9 cellular contexts compared by ENCODE assay signal in the genomic region with DNA sequence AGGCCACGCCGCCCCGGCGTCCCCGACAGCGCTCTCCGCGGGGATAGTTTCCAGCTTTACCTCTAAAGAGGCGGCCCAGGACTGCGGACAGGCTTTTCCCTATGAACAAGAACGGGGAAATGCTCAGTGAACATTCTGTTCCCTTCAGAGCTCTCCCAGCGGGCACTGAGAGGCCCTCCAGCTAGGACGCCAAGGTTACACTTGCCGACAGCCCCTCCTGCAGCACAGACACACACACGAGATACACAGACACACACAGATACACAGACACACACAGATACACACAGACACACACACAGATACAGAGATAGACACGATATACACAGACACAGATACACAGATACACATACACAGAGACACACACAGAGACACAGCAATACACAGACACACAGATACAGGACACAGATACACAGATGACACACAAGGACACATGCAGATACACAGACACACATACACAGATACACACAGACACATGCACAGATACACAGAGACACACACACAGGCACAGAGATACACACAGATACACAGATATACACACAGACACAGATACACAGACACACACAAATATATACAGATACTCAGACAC. TPM values are rescaled to one million over a fixed set of nuclear protein-coding genes. Genes with fewer than 3 reads are reported as not detected.
DNase-seq lines count a peak whose midpoint lies in the region; ATAC-seq and TF ChIP-seq lines count a peak whose summit lies in the region.
"Had no signal": no experiment of that assay in that cellular context is flagged by ENCODE, and none has a peak within 500 bp of the region (broad histone marks: within the 10 kb centered on the region; RNA-seq: fewer than 3 reads in every experiment).

No MANE protein-coding gene starts in this region.

- in situ Hi-C loops in G401 (cut with HindIII; ENCODE audit: low sequenced_read_pairs) = no loop called here

- H3K14ac ChIP-seq in H9 (ENCODE audit: insufficient read depth, low read length) = no peak overlapping the region

- no peaks in the 10 kb centered on the region for H3K79me1 ChIP-seq in H9 (ENCODE audit: insufficient read depth, low read depth, low read length, poor library complexity, severe bottlenecking)

- H2BK20ac ChIP-seq in H9 (ENCODE audit: low read depth, low read length, poor library complexity, severe bottlenecking) = no peak overlapping the region

- no peak for TF ChIP-seq POLR2A in tibial nerve (IDR thresholded peaks at IDR 0.05)

- no peak overlapping the region for H3K9ac ChIP-seq in H9 (ENCODE audit: extremely low read depth, insufficient read length, low read length)
- H3K9ac ChIP-seq in iPS-20b (ENCODE audit: low read depth, low read length) = no peak overlapping the region

- H3K79me2 ChIP-seq in H9 (ENCODE audit: insufficient read depth, low read length) = no peaks in the 10 kb centered on the region

- DNase-seq in H9 = no peak
- peak; percentile 32 for DNase-seq in amniotic epithelial cell (ENCODE audit: low read depth)
- no peak for DNase-seq in stimulated activated naive CD8-positive, alpha-beta T cell treated with anti-CD3 and anti-CD28 coated beads, Interleukin-15, amount 100 ng/mL, for 72 hours
- DNase-seq in G401 (ENCODE audit: low spot score) = no peak
- DNase-seq in tibial nerve (ENCODE audit: low spot score in 2 of 2) = no peak
- DNase-seq: NCI-H1436 treated with DMSO at 0.1 percent for 48 hours had no signal

- H2BK12ac ChIP-seq in H9 (ENCODE audit: insufficient read length, low read depth, low read length) = no peak overlapping the region

- no peak overlapping the region for H4K8ac ChIP-seq in H9 (replicated peaks; ENCODE audit: insufficient read length, low read depth, low read length)

- H3K27ac ChIP-seq in H9 (ENCODE audit: insufficient read length, low read depth, low read length) (no peak overlapping the region), iPS-20b (ENCODE audit: low read length) (no peak overlapping the region), tibial nerve (peak overlapping the region in 1 of 4 donors; percentile 60)

- ATAC-seq in stimulated activated naive CD8-positive, alpha-beta T cell treated with anti-CD3 and anti-CD28 coated beads, Interleukin-15, amount 100 ng/mL, for 72 hours = no peak
- ATAC-seq in GM18873 (IDR thresholded peaks at IDR 0.05; ENCODE audit: low FRiP score, unreplicated experiment) = no peak

- H3K56ac ChIP-seq in H9 (ENCODE audit: insufficient read length, low read depth, low read length) = no peak overlapping the region

- H3T11ph ChIP-seq in H9 (ENCODE audit: low read length) = no peak overlapping the region

- peaks cover 29 to 33% of the 10 kb centered on the region in 2 experiments for H3K4me1 Mint-ChIP-seq in H9
- H3K4me1 Mint-ChIP-seq in stimulated activated naive CD8-positive, alpha-beta T cell treated with anti-CD3 and anti-CD28 coated beads, Interleukin-15, amount 100 ng/mL, for 72 hours = peaks cover 32% of the 10 kb centered on the region

- H3K18ac ChIP-seq in H9 (ENCODE audit: insufficient read length, low read depth, low read length) = no peak overlapping the region

- H3K4me2 ChIP-seq in H9 (ENCODE audit: insufficient read depth, insufficient read length, low read length) = peak overlapping the region; percentile 65

- H2AFZ ChIP-seq in H9 (ENCODE audit: low read length) = no peak overlapping the region

- no peak overlapping the region for H2BK120ac ChIP-seq in H9 (ENCODE audit: low read depth, low read length, poor library complexity, severe bottlenecking)

- TF ChIP-seq CTCF in H9 (conservative IDR thresholded peaks at IDR 0.05) = no peak
- TF ChIP-seq CTCF in tibial nerve (IDR thresholded peaks at IDR 0.05) = no peak

- H2AK5ac ChIP-seq in H9 (ENCODE audit: insufficient read length, low read length) = no peak overlapping the region

- no peaks in the 10 kb centered on the region for H4K20me1 ChIP-seq in H9 (ENCODE audit: control insufficient read depth, insufficient read depth, insufficient read length)

- H3K9me3 Mint-ChIP-seq in H9 = peaks cover 6 to 11% of the 10 kb centered on the region in 2 experiments
- H3K9me3 Mint-ChIP-seq in stimulated activated naive CD8-positive, alpha-beta T cell treated with anti-CD3 and anti-CD28 coated beads, Interleukin-15, amount 100 ng/mL, for 72 hours = peaks cover 0 to under 1% of the 10 kb centered on the region in 2 donors

- no peaks in the 10 kb centered on the region for H3K36me3 ChIP-seq in iPS-20b (ENCODE audit: insufficient read depth, low read depth, low read length)
- no peaks in the 10 kb centered on the region for H3K36me3 ChIP-seq in tibial nerve

- H3K27me3 ChIP-seq in H9 (ENCODE audit: insufficient read depth, low read length) = peaks cover 45% of the 10 kb centered on the region
- peaks cover 96% of the 10 kb centered on the region for H3K27me3 ChIP-seq in iPS-20b (ENCODE audit: insufficient read depth, low read length)
- H3K27me3 ChIP-seq in tibial nerve = peaks cover 0 to 65% of the 10 kb centered on the region in 2 donors

- peaks cover 0 to 3% (median 0%) of the 10 kb centered on the region in 3 experiments; a peak in 2 of 7 replicates for H3K36me3 Mint-ChIP-seq in H9 (ENCODE audit: insufficient read depth in 1 of 3, low read depth in 3 of 3)

- no peak overlapping the region for H2BK5ac ChIP-seq in H9 (ENCODE audit: insufficient read length, low read length)

- H3K4me3 ChIP-seq in iPS-20b (ENCODE audit: low read length) = peak overlapping the region; percentile 59
- peak overlapping the region in 2 of 4 donors; percentile 23 to 44 for H3K4me3 ChIP-seq in tibial nerve

- no peak overlapping the region for H4K91ac ChIP-seq in H9 (ENCODE audit: insufficient read length, low read depth, low read length)

- peaks cover 17% of the 10 kb centered on the region for H3K23me2 ChIP-seq in H9 (ENCODE audit: insufficient read length, low read depth, low read length, poor library complexity, severe bottlenecking)

- WGBS in H9 (ENCODE audit: extremely low coverage, insufficient read length, low lambda C conversion rate) = no CpG with 5 or more reads among the region's 16 CpGs
- WGBS in tibial nerve, 2 donors = 26 to 27% methylated on average over 6 to 10 of the region's 16 CpGs

- H4K5ac ChIP-seq in H9 (ENCODE audit: insufficient read length, low read depth, low read length) = no peak overlapping the region

- no peak overlapping the region for H3K4ac ChIP-seq in H9 (ENCODE audit: low read depth, low read length)

- no peak overlapping the region; a peak in 2 of 7 replicates for H3K27ac Mint-ChIP-seq in H9
- no peak overlapping the region for H3K27ac Mint-ChIP-seq in stimulated activated naive CD8-positive, alpha-beta T cell treated with anti-CD3 and anti-CD28 coated beads, Interleukin-15, amount 100 ng/mL, for 72 hours

- H3K9me3 ChIP-seq in H9 (ENCODE audit: control insufficient read depth, low read depth, low read length) (no peaks in the 10 kb centered on the region), iPS-20b (ENCODE audit: insufficient read depth, low read depth, low read length) (no peaks in the 10 kb centered on the region), tibial nerve (no peaks in the 10 kb centered on the region)

- H2BK15ac ChIP-seq in H9 (ENCODE audit: low read depth, low read length) = no peak overlapping the region

- TF ChIP-seq EP300 in tibial nerve (IDR thresholded peaks at IDR 0.05) = no peak

- no peak overlapping the region for H3K23ac ChIP-seq in H9 (ENCODE audit: insufficient read length, low read depth, low read length)

- peak overlapping the region; percentile 34 to 72 for H3K4me3 Mint-ChIP-seq in H9
- H3K4me3 Mint-ChIP-seq in stimulated activated naive CD8-positive, alpha-beta T cell treated with anti-CD3 and anti-CD28 coated beads, Interleukin-15, amount 100 ng/mL, for 72 hours = peak overlapping the region; percentile 9 to 44

- H3K27me3 Mint-ChIP-seq in H9 (ENCODE audit: low read depth) = peaks cover 92% of the 10 kb centered on the region
- H3K27me3 Mint-ChIP-seq in stimulated activated naive CD8-positive, alpha-beta T cell treated with anti-CD3 and anti-CD28 coated beads, Interleukin-15, amount 100 ng/mL, for 72 hours = peaks cover 66% of the 10 kb centered on the region

- no peaks in the 10 kb centered on the region; the same call in 1 of the 2 replicates for H3K4me1 ChIP-seq in H9 (ENCODE audit: insufficient read depth, low read length)
- peaks cover 7% of the 10 kb centered on the region for H3K4me1 ChIP-seq in iPS-20b (ENCODE audit: insufficient read depth, low read length)
- peaks cover 0 to 50% (median 26%) of the 10 kb centered on the region in 4 donors for H3K4me1 ChIP-seq in tibial nerve

RNA-seq across cellular contexts. Expression of gene OCA2, which starts 0.5 kb away (rescaled TPM):
- total RNA-seq in H9 (2021) (0.31 and 0.44 TPM in 2 replicates), tibial nerve (10 to 100 TPM in 1 of 4 donors, 1 to 10 TPM in 2, not detected in 1; 2.7 to 19.7 (median 6.5) TPM)
- 4.1 TPM in 2 replicates for total RNA-seq in G401 (2014; rRNA removed; shearing (Covaris generic))
- total RNA-seq: activated CD8-positive, alpha-beta memory T cell treated with anti-CD3 and anti-CD28 coated beads for 36 hours had no signal
